Comparison of ENCODE assay signal across 1 cellular context in the genomic region with DNA sequence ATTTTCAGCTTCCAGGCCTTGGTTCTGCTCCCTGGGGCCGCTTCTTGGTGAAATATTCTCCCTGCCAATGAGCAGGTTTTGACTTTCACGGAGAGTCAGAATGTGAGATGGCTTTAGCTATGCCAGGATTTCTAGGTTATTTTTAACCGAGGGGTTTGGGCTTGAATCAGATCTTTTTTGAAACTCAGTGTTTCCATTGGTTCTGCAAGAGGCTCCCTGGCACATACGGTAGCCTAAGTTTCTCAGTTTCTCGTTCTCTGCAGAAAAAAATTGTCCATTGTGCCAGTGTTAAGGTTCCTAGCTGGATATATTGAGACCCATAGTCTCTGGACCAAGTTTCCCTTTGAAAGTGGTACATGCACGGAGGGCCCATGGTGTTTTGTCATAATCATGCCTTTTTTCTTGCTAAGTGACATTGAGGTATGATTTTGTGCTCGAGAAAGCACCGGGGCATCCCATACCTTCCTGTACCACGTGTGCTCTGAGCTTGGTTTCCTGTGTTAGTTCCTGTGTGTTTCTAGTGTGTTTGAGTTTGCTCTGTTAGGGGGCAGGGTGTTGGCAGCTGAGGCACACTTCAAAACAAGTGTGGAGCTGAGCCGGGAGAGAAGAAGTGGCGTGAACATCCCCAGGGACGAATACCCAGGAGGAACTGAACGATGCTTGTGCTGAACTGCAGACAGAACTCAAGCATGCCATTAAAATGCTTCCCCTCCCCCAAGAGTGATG.
TF ChIP-seq lines count a peak whose summit lies in the region.

No MANE protein-coding gene starts in this region.

TF ChIP-seq in WTC11, 78 proteins besides CTCF, POLR2A, EP300 and RAD21 (continued from another document):
- TF ChIP-seq, protein P1, sequence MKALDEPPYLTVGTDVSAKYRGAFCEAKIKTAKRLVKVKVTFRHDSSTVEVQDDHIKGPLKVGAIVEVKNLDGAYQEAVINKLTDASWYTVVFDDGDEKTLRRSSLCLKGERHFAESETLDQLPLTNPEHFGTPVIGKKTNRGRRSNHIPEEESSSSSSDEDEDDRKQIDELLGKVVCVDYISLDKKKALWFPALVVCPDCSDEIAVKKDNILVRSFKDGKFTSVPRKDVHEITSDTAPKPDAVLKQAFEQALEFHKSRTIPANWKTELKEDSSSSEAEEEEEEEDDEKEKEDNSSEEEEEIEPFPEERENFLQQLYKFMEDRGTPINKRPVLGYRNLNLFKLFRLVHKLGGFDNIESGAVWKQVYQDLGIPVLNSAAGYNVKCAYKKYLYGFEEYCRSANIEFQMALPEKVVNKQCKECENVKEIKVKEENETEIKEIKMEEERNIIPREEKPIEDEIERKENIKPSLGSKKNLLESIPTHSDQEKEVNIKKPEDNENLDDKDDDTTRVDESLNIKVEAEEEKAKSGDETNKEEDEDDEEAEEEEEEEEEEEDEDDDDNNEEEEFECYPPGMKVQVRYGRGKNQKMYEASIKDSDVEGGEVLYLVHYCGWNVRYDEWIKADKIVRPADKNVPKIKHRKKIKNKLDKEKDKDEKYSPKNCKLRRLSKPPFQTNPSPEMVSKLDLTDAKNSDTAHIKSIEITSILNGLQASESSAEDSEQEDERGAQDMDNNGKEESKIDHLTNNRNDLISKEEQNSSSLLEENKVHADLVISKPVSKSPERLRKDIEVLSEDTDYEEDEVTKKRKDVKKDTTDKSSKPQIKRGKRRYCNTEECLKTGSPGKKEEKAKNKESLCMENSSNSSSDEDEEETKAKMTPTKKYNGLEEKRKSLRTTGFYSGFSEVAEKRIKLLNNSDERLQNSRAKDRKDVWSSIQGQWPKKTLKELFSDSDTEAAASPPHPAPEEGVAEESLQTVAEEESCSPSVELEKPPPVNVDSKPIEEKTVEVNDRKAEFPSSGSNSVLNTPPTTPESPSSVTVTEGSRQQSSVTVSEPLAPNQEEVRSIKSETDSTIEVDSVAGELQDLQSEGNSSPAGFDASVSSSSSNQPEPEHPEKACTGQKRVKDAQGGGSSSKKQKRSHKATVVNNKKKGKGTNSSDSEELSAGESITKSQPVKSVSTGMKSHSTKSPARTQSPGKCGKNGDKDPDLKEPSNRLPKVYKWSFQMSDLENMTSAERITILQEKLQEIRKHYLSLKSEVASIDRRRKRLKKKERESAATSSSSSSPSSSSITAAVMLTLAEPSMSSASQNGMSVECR (CRISPR knock-in tag; IDR thresholded peaks at IDR 0.05; ENCODE audit: borderline replicate concordance) = no peak
- TF ChIP-seq, protein P2, sequence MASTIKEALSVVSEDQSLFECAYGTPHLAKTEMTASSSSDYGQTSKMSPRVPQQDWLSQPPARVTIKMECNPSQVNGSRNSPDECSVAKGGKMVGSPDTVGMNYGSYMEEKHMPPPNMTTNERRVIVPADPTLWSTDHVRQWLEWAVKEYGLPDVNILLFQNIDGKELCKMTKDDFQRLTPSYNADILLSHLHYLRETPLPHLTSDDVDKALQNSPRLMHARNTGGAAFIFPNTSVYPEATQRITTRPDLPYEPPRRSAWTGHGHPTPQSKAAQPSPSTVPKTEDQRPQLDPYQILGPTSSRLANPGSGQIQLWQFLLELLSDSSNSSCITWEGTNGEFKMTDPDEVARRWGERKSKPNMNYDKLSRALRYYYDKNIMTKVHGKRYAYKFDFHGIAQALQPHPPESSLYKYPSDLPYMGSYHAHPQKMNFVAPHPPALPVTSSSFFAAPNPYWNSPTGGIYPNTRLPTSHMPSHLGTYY (CRISPR knock-in tag; IDR thresholded peaks at IDR 0.05) = no peak
- TF ChIP-seq, protein P3, sequence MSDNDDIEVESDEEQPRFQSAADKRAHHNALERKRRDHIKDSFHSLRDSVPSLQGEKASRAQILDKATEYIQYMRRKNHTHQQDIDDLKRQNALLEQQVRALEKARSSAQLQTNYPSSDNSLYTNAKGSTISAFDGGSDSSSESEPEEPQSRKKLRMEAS (CRISPR knock-in tag; IDR thresholded peaks at IDR 0.05) = no peak
- TF ChIP-seq HMGA2 (CRISPR knock-in tag; IDR thresholded peaks at IDR 0.05) (no peak), CREM (CRISPR knock-in tag; IDR thresholded peaks at IDR 0.05) (no peak), ZNF121 (CRISPR knock-in tag; IDR thresholded peaks at IDR 0.05) (no peak), SMAD3 (CRISPR knock-in tag; IDR thresholded peaks at IDR 0.05; ENCODE audit: borderline replicate concordance) (no peak), TCF7 (CRISPR knock-in tag; IDR thresholded peaks at IDR 0.05; ENCODE audit: low read depth) (no peak), TP53 (CRISPR knock-in tag; IDR thresholded peaks at IDR 0.05) (no peak), CREB1 (CRISPR knock-in tag; IDR thresholded peaks at IDR 0.05) (no peak), NR1H2 (CRISPR knock-in tag; IDR thresholded peaks at IDR 0.05) (no peak), RORB (CRISPR knock-in tag; IDR thresholded peaks at IDR 0.05) (no peak)
- TF ChIP-seq, protein P4, sequence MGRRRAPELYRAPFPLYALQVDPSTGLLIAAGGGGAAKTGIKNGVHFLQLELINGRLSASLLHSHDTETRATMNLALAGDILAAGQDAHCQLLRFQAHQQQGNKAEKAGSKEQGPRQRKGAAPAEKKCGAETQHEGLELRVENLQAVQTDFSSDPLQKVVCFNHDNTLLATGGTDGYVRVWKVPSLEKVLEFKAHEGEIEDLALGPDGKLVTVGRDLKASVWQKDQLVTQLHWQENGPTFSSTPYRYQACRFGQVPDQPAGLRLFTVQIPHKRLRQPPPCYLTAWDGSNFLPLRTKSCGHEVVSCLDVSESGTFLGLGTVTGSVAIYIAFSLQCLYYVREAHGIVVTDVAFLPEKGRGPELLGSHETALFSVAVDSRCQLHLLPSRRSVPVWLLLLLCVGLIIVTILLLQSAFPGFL (CRISPR knock-in tag; IDR thresholded peaks at IDR 0.05; ENCODE audit: borderline replicate concordance) = no peak
